In the genomic region with DNA sequence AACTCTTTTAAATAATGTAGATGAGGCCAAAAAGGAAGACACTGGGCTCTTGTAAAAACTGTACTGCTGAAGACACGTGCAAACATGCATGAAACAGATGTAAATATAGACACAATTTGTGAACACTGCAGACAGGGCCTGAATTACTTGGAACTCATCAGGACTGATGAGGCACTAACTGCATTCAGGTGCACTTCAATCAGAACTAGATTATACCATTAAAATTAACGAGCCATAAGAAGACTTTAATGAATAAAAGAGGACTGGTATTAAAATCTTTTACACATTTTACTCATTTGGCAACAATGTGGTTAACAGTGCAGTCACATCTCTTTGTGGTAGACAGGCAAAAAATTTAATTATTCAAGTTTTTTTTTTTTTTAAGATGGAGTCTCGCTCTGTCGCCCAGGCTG, we compare ENCODE assay signal across 1 cellular context.
TF ChIP-seq lines count a peak whose summit lies in the region.

No MANE protein-coding gene starts in this region.

TF ChIP-seq in HepG2, 621 proteins besides CTCF, POLR2A, EP300 and RAD21 (continued from another document):
- TF ChIP-seq SIX4 (CRISPR knock-in tag; IDR thresholded peaks at IDR 0.05) (no peak), ZNF563 (CRISPR knock-in tag; IDR thresholded peaks at IDR 0.05) (no peak), ELF3 (CRISPR knock-in tag; IDR thresholded peaks at IDR 0.05) (no peak), HNRNPH1 (optimal IDR thresholded peaks at IDR 0.05; ENCODE audit: low read depth, low read length) (no peak), ZNF615 (CRISPR knock-in tag; IDR thresholded peaks at IDR 0.05; ENCODE audit: borderline replicate concordance) (no peak)
- TF ChIP-seq, protein P1, sequence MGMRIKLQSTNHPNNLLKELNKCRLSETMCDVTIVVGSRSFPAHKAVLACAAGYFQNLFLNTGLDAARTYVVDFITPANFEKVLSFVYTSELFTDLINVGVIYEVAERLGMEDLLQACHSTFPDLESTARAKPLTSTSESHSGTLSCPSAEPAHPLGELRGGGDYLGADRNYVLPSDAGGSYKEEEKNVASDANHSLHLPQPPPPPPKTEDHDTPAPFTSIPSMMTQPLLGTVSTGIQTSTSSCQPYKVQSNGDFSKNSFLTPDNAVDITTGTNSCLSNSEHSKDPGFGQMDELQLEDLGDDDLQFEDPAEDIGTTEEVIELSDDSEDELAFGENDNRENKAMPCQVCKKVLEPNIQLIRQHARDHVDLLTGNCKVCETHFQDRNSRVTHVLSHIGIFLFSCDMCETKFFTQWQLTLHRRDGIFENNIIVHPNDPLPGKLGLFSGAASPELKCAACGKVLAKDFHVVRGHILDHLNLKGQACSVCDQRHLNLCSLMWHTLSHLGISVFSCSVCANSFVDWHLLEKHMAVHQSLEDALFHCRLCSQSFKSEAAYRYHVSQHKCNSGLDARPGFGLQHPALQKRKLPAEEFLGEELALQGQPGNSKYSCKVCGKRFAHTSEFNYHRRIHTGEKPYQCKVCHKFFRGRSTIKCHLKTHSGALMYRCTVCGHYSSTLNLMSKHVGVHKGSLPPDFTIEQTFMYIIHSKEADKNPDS (CRISPR knock-in tag; IDR thresholded peaks at IDR 0.05): no peak
TF ChIP-seq in HepG2: peak in this region for 0.
